ENCODE assay signal across 12 cellular contexts in the genomic region with DNA sequence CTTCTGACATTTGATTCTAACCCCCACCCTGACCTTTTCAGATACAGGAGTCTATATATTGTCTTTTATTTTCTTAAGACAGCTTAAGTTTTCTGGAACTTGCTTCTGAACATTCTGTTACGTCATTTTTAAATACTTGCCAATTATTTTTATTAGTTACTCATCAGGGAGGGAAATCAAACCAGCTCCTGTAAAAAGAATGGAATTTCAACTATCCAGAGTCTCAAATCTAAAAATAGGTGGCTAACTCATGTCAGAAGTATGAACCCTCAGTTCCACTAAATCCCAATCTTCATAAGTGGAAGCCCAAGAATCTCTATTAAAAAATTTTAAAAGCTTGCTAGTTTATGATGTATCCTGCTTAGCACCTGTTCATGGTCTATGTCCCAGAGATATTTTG.
A peak's percentile ranks its signal among the peaks of the same experiment; 100 is the strongest.
DNase-seq lines count a peak whose midpoint lies in the region; TF ChIP-seq lines count a peak whose summit lies in the region.
"Had no signal": no experiment of that assay in that cellular context is flagged by ENCODE, and none has a peak within 500 bp of the region (broad histone marks: within the 10 kb centered on the region; RNA-seq: fewer than 3 reads in every experiment).

No MANE protein-coding gene starts in this region.

- H3K36me3 ChIP-seq in adipocyte (ENCODE audit: control insufficient read depth, insufficient read depth, low read length, severe bottlenecking) (no peaks in the 10 kb centered on the region), H7 (replicated peaks; ENCODE audit: control insufficient read depth, insufficient read depth, low read length) (no peaks in the 10 kb centered on the region)
- H3K36me3 ChIP-seq: MG63 had no signal

- H3K9me3 ChIP-seq in adipocyte (ENCODE audit: control insufficient read depth, low read length): no peaks in the 10 kb centered on the region
- H3K9me3 ChIP-seq: MG63 had no signal

- H3K9ac ChIP-seq in adipocyte (ENCODE audit: low read length): no peak overlapping the region

- H3K4me3 ChIP-seq in adipocyte (ENCODE audit: low read length): no peak overlapping the region
- no peak overlapping the region for H3K4me3 ChIP-seq in fibroblast of pulmonary artery (replicated peaks; ENCODE audit: low read depth, low read length)
- no peak overlapping the region for H3K4me3 ChIP-seq in H7 (ENCODE audit: insufficient read depth, low read depth, low read length)
- H3K4me3 ChIP-seq: MG63 had no signal

- DNase-seq in EL: peak; percentile 93
- DNase-seq in adipocyte (ENCODE audit: low read depth): peak; percentile 64
- DNase-seq in fibroblast of pulmonary artery (ENCODE audit: low read depth): peak; percentile 61
- peak; percentile 87 for DNase-seq in renal cortical epithelial cell (ENCODE audit: low read depth)
- DNase-seq in SKM-1 treated with dmso at 0.1 percent for 144 hours (lab: John Stamatoyannopoulos, UW; ENCODE audit: unreplicated experiment): no peak
- no peak for DNase-seq in H7
- DNase-seq in GM19240 (ENCODE audit: insufficient read length, low spot score): no peak
- no peak for DNase-seq in NCI-H1694 (lab: John Stamatoyannopoulos, UW)
- DNase-seq: activated CD4-positive, alpha-beta T cell treated with anti-CD3 and anti-CD28 coated beads, Interleukin-2, amount 50 U/mL, for 1 hour; MG63; retina; T-helper 2 cell had no signal

- peaks cover 25% of the 10 kb centered on the region for H3K4me1 ChIP-seq in adipocyte (ENCODE audit: control insufficient read depth, insufficient read depth, low read length)

- no peak for TF ChIP-seq CTCF in fibroblast of pulmonary artery (IDR thresholded peaks at IDR 0.05; ENCODE audit: low read length, missing control alignments)

- H3K27me3 ChIP-seq in adipocyte (replicated peaks; ENCODE audit: control insufficient read depth, insufficient read depth, low read length): no peaks in the 10 kb centered on the region
- no peaks in the 10 kb centered on the region for H3K27me3 ChIP-seq in H7 (ENCODE audit: control insufficient read depth, insufficient read depth, low read length)
- H3K27me3 ChIP-seq: MG63 had no signal

Comparison
In these comparisons a context has a peak if more than half of its experiments do, and no peak if none do; other contexts are left out.
1. DNase-seq: peak in EL (single experiment), adipocyte (single experiment), fibroblast of pulmonary artery (single experiment) and renal cortical epithelial cell (single experiment); none in SKM-1 treated with dmso at 0.1 percent for 144 hours (single experiment), H7 (single experiment), GM19240 (single experiment) and NCI-H1694 (single experiment).